Comparison of ENCODE assay signal across 14 cellular contexts in genomic region chr6:113570176-113570575, GRCh38.
"Had no signal": no experiment of that assay in that cellular context is flagged by ENCODE, and none has a peak within 500 bp of the region (broad histone marks: within the 10 kb centered on the region; RNA-seq: fewer than 3 reads in every experiment).

No MANE protein-coding gene starts in this region.

- DNase-seq: activated B cell treated with CpG ODN at 0.5 μM for 24 hours; activated CD4-positive, alpha-beta T cell treated with anti-CD3 and anti-CD28 coated beads for 48 hours; activated CD8-positive, alpha-beta T cell treated with anti-CD3 and anti-CD28 coated beads for 36 hours; activated effector memory CD4-positive, alpha-beta T cell treated with Interleukin-2 at 50 U/mL for 16 hours; activated naive CD4-positive, alpha-beta T cell treated with anti-CD3 and anti-CD28 coated beads, Interleukin-2, amount 50 U/mL, for 16 hours; activated T-cell treated with anti-CD3 and anti-CD28 coated beads, Interleukin-2, amount 50 U/mL, for 4 hours; adrenal gland; colonic mucosa; islet precursor cell; midbrain; stimulated activated CD4-positive, alpha-beta T cell treated with anti-CD3 and anti-CD28 coated beads, Interleukin-12 subunit alpha, Interleukin-12 subunit beta, amount 100 ng/mL, for 4 hours; thyroid gland had no signal

- H3K4me1 ChIP-seq: adrenal gland, colonic mucosa, parathyroid adenoma, thyroid gland had no signal

- H3K27me3 ChIP-seq: adrenal gland, colonic mucosa, esophagus muscularis mucosa, thyroid gland had no signal

- H3K4me3 ChIP-seq: adrenal gland, colonic mucosa, esophagus muscularis mucosa, thyroid gland had no signal

- H3K36me3 ChIP-seq: adrenal gland, colonic mucosa, esophagus muscularis mucosa, thyroid gland had no signal

- H2AFZ ChIP-seq: parathyroid adenoma had no signal

- H3K9me3 ChIP-seq: adrenal gland, colonic mucosa, esophagus muscularis mucosa, thyroid gland had no signal

- H3K27ac ChIP-seq: adrenal gland, colonic mucosa, esophagus muscularis mucosa, parathyroid adenoma, thyroid gland had no signal

- H3K9ac ChIP-seq: parathyroid adenoma had no signal

- H3K79me2 ChIP-seq: parathyroid adenoma had no signal
